Comparison of ENCODE assay signal across 8 cellular contexts in genomic region chr10:100433253-100434240, GRCh38. TPM values are rescaled to one million over a fixed set of nuclear protein-coding genes. Genes with fewer than 3 reads are reported as not detected.
DNase-seq lines count a peak whose midpoint lies in the region; ATAC-seq and TF ChIP-seq lines count a peak whose summit lies in the region.

No MANE protein-coding gene starts in this region.

- no peaks in the 10 kb centered on the region for H3K9me3 ChIP-seq in adrenal gland (replicated peaks in 1 of 3)

- 23 to 26% (median 25%) methylated on average over 13 of the region's 13 CpGs for WGBS in adrenal gland, 4 donors

- intact Hi-C loops in adrenal gland (cut with DNase I), result loop anchor here (2.0 to 10.0 kb wide), 2 partner anchors 81 to 95 kb away; partner anchors contain the start of gene SEC31B (in 1 of the 2)
- intact Hi-C loops in left cardiac atrium (cut with DNase I), result loop anchor here (1.0 to 5.0 kb wide), 4 partner anchors 91 to 444 kb away; no protein-coding TSS in a partner anchor

- H3K27ac ChIP-seq in adrenal gland, result no peak overlapping the region

- no peaks in the 10 kb centered on the region for H3K4me1 ChIP-seq in adrenal gland (replicated peaks in 1 of 2)

- peak in 1 of 2 donors; percentile 12 for TF ChIP-seq POLR2A in adrenal gland (IDR thresholded peaks at IDR 0.05)

- POLR2A ChIA-PET in T-cell (lab: Charles Lee), result interaction anchor here in 1 of 2 donors (0.5 kb wide), 1 partner anchor 80 kb away, joined by 10 read pairs; no protein-coding TSS in a partner anchor

- H3K27ac Mint-ChIP-seq in T-cell, result no peak overlapping the region

- H3K36me3 Mint-ChIP-seq in T-cell, result no peaks in the 10 kb centered on the region

- no peak overlapping the region for H3K4me3 ChIP-seq in adrenal gland

- H3K4me1 Mint-ChIP-seq in T-cell, result no peaks in the 10 kb centered on the region

- CTCF ChIA-PET in T-cell (lab: Charles Lee), result interaction anchor here (0.6 to 5.5 kb wide), 28 partner anchors 49 to 122 kb away, joined by 3 to 38 read pairs (median 5); partner anchors contain the start of genes NDUFB8 (in 1 of the 2) and PKD2L1 (in 1 of the 2)

- H3K27me3 ChIP-seq in adrenal gland, result no peaks in the 10 kb centered on the region

- TF ChIP-seq CTCF in adrenal gland (IDR thresholded peaks at IDR 0.05), result peak; percentile 99 to 100 (median 100)

- no peak overlapping the region for H3K4me3 Mint-ChIP-seq in T-cell

- no peaks in the 10 kb centered on the region for H3K36me3 ChIP-seq in adrenal gland (replicated peaks in 1 of 2)

- ATAC-seq in HG02798 (IDR thresholded peaks at IDR 0.05; ENCODE audit: poor library complexity, unreplicated experiment), result peak; percentile 71
- ATAC-seq in T-cell (replicated peaks in 1 of 4), result peak; percentile 96 to 99 (median 97)
- ATAC-seq in left cardiac atrium, result peak; percentile 92 to 96
- ATAC-seq in GM19035 (IDR thresholded peaks at IDR 0.05; ENCODE audit: unreplicated experiment), result no peak

- H3K9me3 Mint-ChIP-seq in T-cell, result no peaks in the 10 kb centered on the region

- peak; percentile 89 for DNase-seq in GM03348 (ENCODE audit: low spot score)
- peak; percentile 71 to 86 for DNase-seq in NCI-H187 (lab: John Stamatoyannopoulos, UW)
- DNase-seq in T-cell, result peak; percentile 75 to 98 (median 92)
- peak; percentile 88 to 99 (median 97) for DNase-seq in adrenal gland
- DNase-seq in left cardiac atrium, result peak; percentile 91
- peak; percentile 88 for DNase-seq in renal cortical epithelial cell (ENCODE audit: low read depth)

- H3K27me3 Mint-ChIP-seq in T-cell, result peaks cover 0 to 4% of the 10 kb centered on the region in 2 donors

RNA-seq across cellular contexts. Expression of gene WNT8B, which starts 29.3 kb away (rescaled TPM):
- total RNA-seq in T-cell, result under 1 TPM in 2 of 5 donors, not detected in 3; 0.20 to 0.23 TPM
- total RNA-seq in adrenal gland, result under 1 TPM in 3 of 8 donors, not detected in 5; 0.53 to 0.67 (median 0.55) TPM
- under 1 TPM; 0.03 to 0.97 (median 0.32) TPM for polyA plus RNA-seq in adrenal gland
- not detected for total RNA-seq in left cardiac atrium
- total RNA-seq in renal cortical epithelial cell, result not detected in 2 replicates
